ENCODE assay signal across 9 cellular contexts in genomic region chr4:78610546-78611214, GRCh38. TPM values are rescaled to one million over a fixed set of nuclear protein-coding genes. Genes with fewer than 3 reads are reported as not detected.
DNase-seq lines count a peak whose midpoint lies in the region; ATAC-seq and TF ChIP-seq lines count a peak whose summit lies in the region.
"Had no signal": no experiment of that assay in that cellular context is flagged by ENCODE, and none has a peak within 500 bp of the region (broad histone marks: within the 10 kb centered on the region; RNA-seq: fewer than 3 reads in every experiment).

No MANE protein-coding gene starts in this region.

- no peak overlapping the region for H3K23ac ChIP-seq in mesendoderm (ENCODE audit: low read length)

- DNase-seq in SKM-1 treated with dmso at 0.1 percent for 144 hours (lab: John Stamatoyannopoulos, UW; ENCODE audit: unreplicated experiment) (peak; percentile 31), glomerular visceral epithelial cell (ENCODE audit: extremely low spot score) (peak; percentile 25), mesendoderm (no peak), dermis blood vessel endothelial cell (no peak), testis (no peak)
- DNase-seq in activated T-helper 2 cell treated with anti-CD3 and anti-CD28 coated beads, Interferon-gamma antibody, Interleukin-2, Interleukin-4, amounts not matched to agents 10 μg/mL and 5 μg/mL and 100 μg/mL, durations not matched to agents 14 hours and 24 hours and 36 hours (ENCODE audit: low spot score), result no peak

- no CpG with 5 or more reads among the region's 3 CpGs for WGBS in mesendoderm (ENCODE audit: extremely low coverage, insufficient coverage, low lambda C conversion rate)
- WGBS in testis, 2 donors, result 83 to 84% methylated on average over 3 of the region's 3 CpGs

- H3K79me2 ChIP-seq in mesendoderm (ENCODE audit: control insufficient read depth, insufficient read depth, low read length), result no peaks in the 10 kb centered on the region
- H3K79me2 ChIP-seq: parathyroid adenoma had no signal

- no peaks in the 10 kb centered on the region for H3K36me3 ChIP-seq in mesendoderm (ENCODE audit: control insufficient read depth, insufficient read depth, low read length)
- no peaks in the 10 kb centered on the region for H3K36me3 ChIP-seq in testis (ENCODE audit: low read depth, missing control alignments)

- H3K4me1 Mint-ChIP-seq in activated T-helper 2 cell treated with anti-CD3 and anti-CD28 coated beads, Interferon-gamma antibody, Interleukin-2, Interleukin-4, amounts not matched to agents 10 μg/mL and 5 μg/mL and 100 μg/mL, durations not matched to agents 14 hours and 24 hours and 36 hours (ENCODE audit: low read depth), result peaks cover 45% of the 10 kb centered on the region

- H3K36me3 Mint-ChIP-seq in activated T-helper 2 cell treated with anti-CD3 and anti-CD28 coated beads, Interferon-gamma antibody, Interleukin-2, Interleukin-4, amounts not matched to agents 10 μg/mL and 5 μg/mL and 100 μg/mL, durations not matched to agents 14 hours and 24 hours and 36 hours (ENCODE audit: low read depth), result no peaks in the 10 kb centered on the region

- no peak overlapping the region for H3K56ac ChIP-seq in mesendoderm (ENCODE audit: low read length)

- H3K27ac Mint-ChIP-seq in activated T-helper 2 cell treated with anti-CD3 and anti-CD28 coated beads, Interferon-gamma antibody, Interleukin-2, Interleukin-4, amounts not matched to agents 10 μg/mL and 5 μg/mL and 100 μg/mL, durations not matched to agents 14 hours and 24 hours and 36 hours, result no peak overlapping the region

- no peaks in the 10 kb centered on the region for H3K79me1 ChIP-seq in mesendoderm (ENCODE audit: low read length)

- H2AK5ac ChIP-seq in mesendoderm (ENCODE audit: low read length), result no peak overlapping the region

- no peak overlapping the region for H4K8ac ChIP-seq in mesendoderm (ENCODE audit: low read depth, low read length)

- no peak overlapping the region for H3K9ac ChIP-seq in mesendoderm (ENCODE audit: low read length)
- H3K9ac ChIP-seq: parathyroid adenoma had no signal

- ATAC-seq in GM18861 (IDR thresholded peaks at IDR 0.05; ENCODE audit: unreplicated experiment) (peak; percentile 33), HG03571 (IDR thresholded peaks at IDR 0.05; ENCODE audit: unreplicated experiment) (peak; percentile 47)

- no peak overlapping the region for H3K4me2 ChIP-seq in mesendoderm (ENCODE audit: low read length)

- H3K27ac ChIP-seq in mesendoderm (ENCODE audit: low read depth, low read length) (no peak overlapping the region), testis (no peak overlapping the region)
- H3K27ac ChIP-seq: parathyroid adenoma had no signal

- peaks cover 10% of the 10 kb centered on the region for H3K27me3 Mint-ChIP-seq in activated T-helper 2 cell treated with anti-CD3 and anti-CD28 coated beads, Interferon-gamma antibody, Interleukin-2, Interleukin-4, amounts not matched to agents 10 μg/mL and 5 μg/mL and 100 μg/mL, durations not matched to agents 14 hours and 24 hours and 36 hours (ENCODE audit: low read depth)

- no peak overlapping the region for H2BK15ac ChIP-seq in mesendoderm (replicated peaks; ENCODE audit: low read depth)

- H4K5ac ChIP-seq in mesendoderm (ENCODE audit: low read length), result no peak overlapping the region

- H3K4ac ChIP-seq in mesendoderm (ENCODE audit: low read depth, low read length), result no peak overlapping the region

- no peak overlapping the region for H2BK120ac ChIP-seq in mesendoderm (ENCODE audit: low read depth, low read length)

- H3K9me3 Mint-ChIP-seq in activated T-helper 2 cell treated with anti-CD3 and anti-CD28 coated beads, Interferon-gamma antibody, Interleukin-2, Interleukin-4, amounts not matched to agents 10 μg/mL and 5 μg/mL and 100 μg/mL, durations not matched to agents 14 hours and 24 hours and 36 hours, result no peaks in the 10 kb centered on the region

- H3K4me3 Mint-ChIP-seq in activated T-helper 2 cell treated with anti-CD3 and anti-CD28 coated beads, Interferon-gamma antibody, Interleukin-2, Interleukin-4, amounts not matched to agents 10 μg/mL and 5 μg/mL and 100 μg/mL, durations not matched to agents 14 hours and 24 hours and 36 hours (ENCODE audit: low read depth), result no peak overlapping the region

- no peaks in the 10 kb centered on the region for H3K9me3 ChIP-seq in testis

- intact Hi-C loops in testis (cut with DNase I; ENCODE audit: low total_unique reads), result loop anchor here (10.0 kb wide), 1 partner anchor 254 kb away; no protein-coding TSS in a partner anchor
- intact Hi-C loops in activated T-helper 2 cell treated with anti-CD3 and anti-CD28 coated beads, Interferon-gamma antibody, Interleukin-2, Interleukin-4, amounts not matched to agents 10 μg/mL and 5 μg/mL and 100 μg/mL, durations not matched to agents 14 hours and 24 hours and 36 hours (cut with micrococcal nuclease), result no loop called here

- no peak overlapping the region for H3K18ac ChIP-seq in mesendoderm (ENCODE audit: low read length)

- no peak overlapping the region for H3K4me3 ChIP-seq in mesendoderm (ENCODE audit: low read length)
- H3K4me3 ChIP-seq in testis, result no peak overlapping the region

- no peak overlapping the region for H2BK5ac ChIP-seq in mesendoderm (ENCODE audit: low read length)

- TF ChIP-seq CTCF in testis (IDR thresholded peaks at IDR 0.05), result no peak

- H3K27me3 ChIP-seq in mesendoderm (ENCODE audit: insufficient read depth, low read length, poor library complexity) (no peaks in the 10 kb centered on the region), testis (no peaks in the 10 kb centered on the region)

- no peak for TF ChIP-seq POLR2A in testis (IDR thresholded peaks at IDR 0.05)

- no peaks in the 10 kb centered on the region for H3K4me1 ChIP-seq in mesendoderm (ENCODE audit: control insufficient read depth, low read depth, low read length)
- H3K4me1 ChIP-seq in testis, result no peaks in the 10 kb centered on the region
- H3K4me1 ChIP-seq: parathyroid adenoma had no signal

RNA-seq across cellular contexts. Expression of gene ANXA3, which starts 59.1 kb away (rescaled TPM):
- 86.4 TPM for polyA plus RNA-seq in mesendoderm (2013, experiment 1 of 2)
- polyA plus RNA-seq in mesendoderm (2013, experiment 2 of 2), result 94.3 TPM
- total RNA-seq in dermis blood vessel endothelial cell, result 60.6 and 67.4 TPM in 2 replicates
- 1 to 10 TPM; 1.1 to 3.5 TPM for total RNA-seq in testis
- polyA plus RNA-seq in testis (ENCODE audit: insufficient read depth, low read depth, low replicate concordance), result 6.4 TPM
- total RNA-seq in activated T-helper 2 cell treated with anti-CD3 and anti-CD28 coated beads, Interferon-gamma antibody, Interleukin-2, Interleukin-4, amounts not matched to agents 10 μg/mL and 5 μg/mL and 100 μg/mL, durations not matched to agents 14 hours and 24 hours and 36 hours, result not detected in 2 replicates

Comparison
In these comparisons a context has a peak if more than half of its experiments do, and no peak if none do; other contexts are left out.
1. DNase-seq: peak in SKM-1 treated with dmso at 0.1 percent for 144 hours (single experiment) and glomerular visceral epithelial cell (single experiment); none in mesendoderm (single experiment), dermis blood vessel endothelial cell (single experiment), testis (single experiment) and activated T-helper 2 cell treated with anti-CD3 and anti-CD28 coated beads, Interferon-gamma antibody, Interleukin-2, Interleukin-4, amounts not matched to agents 10 μg/mL and 5 μg/mL and 100 μg/mL, durations not matched to agents 14 hours and 24 hours and 36 hours (single experiment).
2. RNA of gene ANXA3, which starts 59.1 kb away (total RNA-seq): 60.6 to 67.4 TPM in dermis blood vessel endothelial cell; 1.1 to 3.5 TPM in testis and not detected in activated T-helper 2 cell treated with anti-CD3 and anti-CD28 coated beads, Interferon-gamma antibody, Interleukin-2, Interleukin-4, amounts not matched to agents 10 μg/mL and 5 μg/mL and 100 μg/mL, durations not matched to agents 14 hours and 24 hours and 36 hours; every median in the first group is over 10 times any median in the second.